Comparison of ENCODE assay signal across 8 cellular contexts in the genomic region with DNA sequence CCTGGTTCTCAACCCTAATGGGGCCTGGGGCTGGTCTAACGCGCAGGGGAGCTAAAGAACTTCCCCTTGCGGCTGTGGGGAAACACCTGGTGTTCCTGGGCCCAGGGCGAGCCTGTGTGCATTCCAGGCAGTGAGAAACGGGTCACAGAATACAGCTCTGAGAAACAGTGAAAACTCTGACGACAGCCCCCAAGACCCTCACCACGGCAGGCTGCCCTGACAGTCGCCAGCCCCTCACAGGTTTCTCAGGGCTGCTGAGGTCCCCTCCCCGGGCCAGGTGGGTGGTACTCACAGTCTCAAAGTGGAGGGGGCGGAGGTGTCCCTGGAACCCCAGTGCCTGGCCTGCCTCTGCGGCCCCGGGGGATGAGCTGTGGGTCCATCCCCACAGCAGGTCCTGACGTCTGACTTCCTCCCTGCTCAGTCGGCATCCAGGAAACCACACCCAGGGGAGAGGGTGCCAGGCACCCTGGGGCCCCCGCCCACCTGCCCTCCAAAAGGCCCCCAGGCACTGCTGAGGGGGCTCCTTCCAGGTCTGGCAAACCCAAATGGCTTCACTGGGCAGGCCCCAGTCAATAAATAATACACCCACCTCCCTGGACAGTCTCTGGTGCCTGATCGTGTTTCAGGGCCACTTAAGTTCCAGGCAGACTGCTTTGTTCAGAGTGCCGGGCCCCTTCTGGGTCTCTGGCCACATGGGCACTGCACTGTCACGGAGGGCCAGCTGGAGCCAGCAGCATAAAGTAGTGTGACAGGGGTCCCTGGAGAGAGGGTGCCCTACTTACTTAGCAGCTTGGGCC. TPM values are rescaled to one million over a fixed set of nuclear protein-coding genes. Genes with fewer than 3 reads are reported as not detected.
DNase-seq lines count a peak whose midpoint lies in the region; ATAC-seq, FAIRE-seq and TF ChIP-seq lines count a peak whose summit lies in the region.

No MANE protein-coding gene starts in this region.

- no peak for TF ChIP-seq CTCF in neural progenitor cell (IDR thresholded peaks at IDR 0.05)

- H3K36me3 Mint-ChIP-seq in neural progenitor cell, result no peaks in the 10 kb centered on the region

- H3K27me3 ChIP-seq in subcutaneous abdominal adipose tissue (ENCODE audit: control insufficient read depth in 5 of 5, insufficient read depth in 4 of 5, low read length in 5 of 5) (no peaks in the 10 kb centered on the region), neural progenitor cell (no peaks in the 10 kb centered on the region)

- DNase-seq in GM12891 (ENCODE audit: insufficient read length, low spot score) (no peak), left cardiac atrium (peak; percentile 52), neural progenitor cell (ENCODE audit: low spot score) (no peak)
- DNase-seq in activated CD8-positive, alpha-beta memory T cell treated with anti-CD3 and anti-CD28 coated beads for 24 hours, result peak; percentile 82

- H3K27me3 Mint-ChIP-seq in neural progenitor cell (ENCODE audit: insufficient read depth, low read depth), result peaks cover 7% of the 10 kb centered on the region

- no peak overlapping the region for H2AFZ ChIP-seq in neural progenitor cell (replicated peaks)

- H3K4me3 ChIP-seq in subcutaneous abdominal adipose tissue (ENCODE audit: low read depth in 1 of 5, low read length in 5 of 5) (peak overlapping the region in 3 of 5 donors; percentile 36 to 58 (median 54)), neural progenitor cell (no peak overlapping the region)

- H3K9me3 ChIP-seq in subcutaneous abdominal adipose tissue (ENCODE audit: control insufficient read depth in 5 of 5, low read length in 5 of 5), result no peaks in the 10 kb centered on the region
- no peaks in the 10 kb centered on the region for H3K9me3 ChIP-seq in neural progenitor cell (ENCODE audit: low read depth)

- ATAC-seq in HG03442 (IDR thresholded peaks at IDR 0.05; ENCODE audit: unreplicated experiment), result peak; percentile 16
- ATAC-seq in left cardiac atrium, result peak; percentile 21 to 26
- no peak for ATAC-seq in GM18909 (IDR thresholded peaks at IDR 0.05; ENCODE audit: poor library complexity, unreplicated experiment)
- ATAC-seq in HG03280 (IDR thresholded peaks at IDR 0.05; ENCODE audit: unreplicated experiment), result no peak

- H3K79me2 ChIP-seq in neural progenitor cell (ENCODE audit: low read depth), result no peaks in the 10 kb centered on the region

- peaks cover 16% of the 10 kb centered on the region for H4K20me1 ChIP-seq in neural progenitor cell (ENCODE audit: low read depth)

- H3K36me3 ChIP-seq in subcutaneous abdominal adipose tissue (ENCODE audit: control insufficient read depth in 5 of 5, insufficient read depth in 5 of 5, low read length in 5 of 5) (no peaks in the 10 kb centered on the region), neural progenitor cell (no peaks in the 10 kb centered on the region)

- peak overlapping the region in 4 of 5 donors; percentile 60 to 63 (median 62) for H3K9ac ChIP-seq in subcutaneous abdominal adipose tissue (ENCODE audit: low read length in 5 of 5)
- no peak overlapping the region for H3K9ac ChIP-seq in neural progenitor cell

- no peak overlapping the region for H3K27ac Mint-ChIP-seq in neural progenitor cell

- no peak overlapping the region for H3K4me2 ChIP-seq in neural progenitor cell

- peaks cover 8 to 90% (median 68%) of the 10 kb centered on the region in 5 donors for H3K4me1 ChIP-seq in subcutaneous abdominal adipose tissue (ENCODE audit: control insufficient read depth in 5 of 5, insufficient read depth in 5 of 5, low read length in 5 of 5)
- H3K4me1 ChIP-seq in neural progenitor cell, result peaks cover 63% of the 10 kb centered on the region

- H3K9me3 Mint-ChIP-seq in neural progenitor cell, result no peaks in the 10 kb centered on the region

- H3K27ac ChIP-seq in subcutaneous abdominal adipose tissue (ENCODE audit: low read depth, low read length), result peak overlapping the region; percentile 62
- H3K27ac ChIP-seq in neural progenitor cell, result no peak overlapping the region

- H3K4me3 Mint-ChIP-seq in neural progenitor cell, result no peak overlapping the region

- peaks cover 11% of the 10 kb centered on the region for H3F3A ChIP-seq in neural progenitor cell (ENCODE audit: low read depth)

- TF ChIP-seq POLR2A in GM12891 (IDR thresholded peaks at IDR 0.05; ENCODE audit: low read depth, low read length), result no peak; the same call in 1 of the 2 replicates

- FAIRE-seq in GM12891 (lab: Jason Lieb, UNC), result peak; percentile 82

- intact Hi-C loops in left cardiac atrium (cut with DNase I), result no loop called here

- peaks cover 60% of the 10 kb centered on the region for H3K4me1 Mint-ChIP-seq in neural progenitor cell

TF ChIP-seq in GM12891, 5 proteins besides CTCF, POLR2A, EP300 and RAD21:
- TF ChIP-seq TAF1 (IDR thresholded peaks at IDR 0.05; ENCODE audit: low read depth, low read length) (no peak), SPI1 (IDR thresholded peaks at IDR 0.05; ENCODE audit: low read depth, low read length) (peak; percentile 61), POLR2AphosphoS5 (IDR thresholded peaks at IDR 0.05; ENCODE audit: low read depth, low read length) (peak; percentile 43; the same call in 1 of the 2 replicates)

RNA-seq across cellular contexts. Expression of gene IQSEC1, which starts 57.7 kb away (rescaled TPM):
- polyA plus RNA-seq in GM12891 (2012; ENCODE audit: low read depth, missing spikeins), result 18.2 TPM
- total RNA-seq in left cardiac atrium, result 10 to 100 TPM; 58.8 to 73.7 TPM
- 8.9 and 19.7 TPM in 2 replicates for total RNA-seq in neural progenitor cell (ENCODE audit: low replicate concordance)

Comparison
In these comparisons a context has a peak if more than half of its experiments do, and no peak if none do; other contexts are left out.
1. DNase-seq: peak in activated CD8-positive, alpha-beta memory T cell treated with anti-CD3 and anti-CD28 coated beads for 24 hours (single experiment) and left cardiac atrium (single experiment); none in GM12891 (single experiment) and neural progenitor cell (single experiment).
2. ATAC-seq: peak in HG03442 (single experiment) and left cardiac atrium (2 of 2); none in GM18909 (single experiment) and HG03280 (single experiment).